21 cellular contexts compared by ENCODE assay signal in the genomic region with DNA sequence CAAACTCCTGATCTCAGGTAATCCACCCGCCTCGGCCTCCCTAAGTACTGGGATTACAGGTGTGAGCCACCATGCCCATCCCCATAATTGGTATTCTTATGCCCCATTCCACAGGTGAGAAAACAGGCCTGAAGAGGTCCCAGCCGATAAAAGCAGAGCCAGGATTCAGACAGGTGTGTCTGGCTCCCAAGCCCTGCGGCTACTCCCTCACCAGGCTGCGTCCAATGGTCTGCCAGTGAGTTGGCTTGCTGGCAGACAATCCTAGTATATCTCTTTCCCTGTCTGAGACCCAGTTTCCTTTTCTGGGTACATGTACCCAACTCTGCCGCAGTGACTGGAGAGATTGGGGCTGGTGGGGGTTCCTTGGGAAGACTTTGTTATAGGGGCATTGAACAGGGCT. TPM values are rescaled to one million over a fixed set of nuclear protein-coding genes. Genes with fewer than 3 reads are reported as not detected.
A peak's percentile ranks its signal among the peaks of the same experiment; 100 is the strongest.
DNase-seq lines count a peak whose midpoint lies in the region; ATAC-seq and TF ChIP-seq lines count a peak whose summit lies in the region.
"Had no signal": no experiment of that assay in that cellular context is flagged by ENCODE, and none has a peak within 500 bp of the region (broad histone marks: within the 10 kb centered on the region; RNA-seq: fewer than 3 reads in every experiment).

No MANE protein-coding gene starts in this region.

- no peaks in the 10 kb centered on the region for H3K36me3 ChIP-seq in BLaER1 treated with 17β-estradiol and CSF1 and Interleukin-3, amounts not matched to agents 10 nM and 100 nM
- H3K36me3 ChIP-seq: colonic mucosa, spleen had no signal

- peaks cover 14% of the 10 kb centered on the region for H3K4me1 Mint-ChIP-seq in CD4-positive, alpha-beta T cell (ENCODE audit: low read depth)
- no peaks in the 10 kb centered on the region for H3K4me1 Mint-ChIP-seq in activated T-helper 17 cell treated with anti-CD3 and anti-CD28 coated beads, Interleukin-2, amount 50 U/mL, for 72 hours
- H3K4me1 Mint-ChIP-seq in natural killer cell treated with Interleukin-12 subunit alpha and Interleukin-12 subunit beta and Interleukin-15 and Interleukin-18, amount 100 ng/mL, for 72 hours (ENCODE audit: low read depth in 2 of 2): peaks cover 0 to 5% of the 10 kb centered on the region in 2 donors

- H4K20me1 ChIP-seq in BLaER1 treated with 17β-estradiol and CSF1 and Interleukin-3, amounts not matched to agents 10 nM and 100 nM: no peaks in the 10 kb centered on the region

- ATAC-seq in CD4-positive, alpha-beta T cell (ENCODE audit: poor library complexity): no peak
- no peak for ATAC-seq in activated T-helper 17 cell treated with anti-CD3 and anti-CD28 coated beads, Interleukin-2, amount 50 U/mL, for 72 hours (replicated peaks)
- ATAC-seq in natural killer cell treated with Interleukin-12 subunit alpha and Interleukin-12 subunit beta and Interleukin-15 and Interleukin-18, amount 100 ng/mL, for 72 hours: no peak
- ATAC-seq: body of pancreas, left lobe of liver, SK-N-SH treated with all-trans-retinoic acid at 6 μM for 48 hours had no signal

- no peak for TF ChIP-seq CTCF in CD4-positive, alpha-beta T cell (IDR thresholded peaks at IDR 0.05)

- peak overlapping the region in 7 of 11 experiments; percentile 5 to 94 (median 66); a peak in 9 of 22 replicates for H3K4me2 ChIP-seq in BLaER1 treated with 17β-estradiol and CSF1 and Interleukin-3, amounts not matched to agents 10 nM and 100 nM

- peaks cover 0 to 41% (median 7%) of the 10 kb centered on the region in 11 experiments; a peak in 12 of 22 replicates for H3K27me3 ChIP-seq in BLaER1 treated with 17β-estradiol and CSF1 and Interleukin-3, amounts not matched to agents 10 nM and 100 nM
- H3K27me3 ChIP-seq in CD4-positive, alpha-beta T cell (ENCODE audit: control insufficient read depth, insufficient read depth, low read length): peaks cover 3% of the 10 kb centered on the region
- H3K27me3 ChIP-seq: body of pancreas, colonic mucosa had no signal

- H3K9me3 Mint-ChIP-seq in CD4-positive, alpha-beta T cell: no peaks in the 10 kb centered on the region
- no peaks in the 10 kb centered on the region for H3K9me3 Mint-ChIP-seq in activated T-helper 17 cell treated with anti-CD3 and anti-CD28 coated beads, Interleukin-2, amount 50 U/mL, for 72 hours
- no peaks in the 10 kb centered on the region for H3K9me3 Mint-ChIP-seq in natural killer cell treated with Interleukin-12 subunit alpha and Interleukin-12 subunit beta and Interleukin-15 and Interleukin-18, amount 100 ng/mL, for 72 hours
- H3K9me3 Mint-ChIP-seq: activated naive CD4-positive, alpha-beta T cell treated with anti-CD3 and anti-CD28 coated beads for 36 hours; endodermal cell had no signal

- H3K9ac ChIP-seq in BLaER1 treated with 17β-estradiol and CSF1 and Interleukin-3, amounts not matched to agents 10 nM and 100 nM: no peak overlapping the region

- no peaks in the 10 kb centered on the region for H3K36me3 Mint-ChIP-seq in CD4-positive, alpha-beta T cell (ENCODE audit: low read depth)
- no peaks in the 10 kb centered on the region for H3K36me3 Mint-ChIP-seq in activated T-helper 17 cell treated with anti-CD3 and anti-CD28 coated beads, Interleukin-2, amount 50 U/mL, for 72 hours (ENCODE audit: low read depth)
- H3K36me3 Mint-ChIP-seq in natural killer cell treated with Interleukin-12 subunit alpha and Interleukin-12 subunit beta and Interleukin-15 and Interleukin-18, amount 100 ng/mL, for 72 hours: no peaks in the 10 kb centered on the region

- H3K4me1 ChIP-seq in BLaER1 treated with 17β-estradiol and CSF1 and Interleukin-3, amounts not matched to agents 10 nM and 100 nM: peaks cover 10 to 57% (median 41%) of the 10 kb centered on the region in 10 experiments
- H3K4me1 ChIP-seq: colonic mucosa had no signal

- POLR2A ChIA-PET in CD4-positive, alpha-beta T cell (lab: Charles Lee): no interaction called here

- DNase-seq in CD4-positive, alpha-beta T cell: no peak
- no peak for DNase-seq in natural killer cell treated with Interleukin-12 subunit alpha and Interleukin-12 subunit beta and Interleukin-15 and Interleukin-18, amount 100 ng/mL, for 72 hours (ENCODE audit: low spot score)
- DNase-seq in GF-D8 (lab: John Stamatoyannopoulos, UW) (no peak), SKM-1 (lab: John Stamatoyannopoulos, UW; ENCODE audit: unreplicated experiment) (no peak), LoVo (ENCODE audit: low spot score) (no peak), hepatic stellate cell (ENCODE audit: low spot score) (no peak)
- DNase-seq: activated CD4-positive, alpha-beta T cell treated with anti-CD3 and anti-CD28 coated beads for 4 hours; activated CD8-positive, alpha-beta memory T cell treated with anti-CD3 and anti-CD28 coated beads, Interleukin-2, amount 50 U/mL, for 4 hours; activated naive CD4-positive, alpha-beta T cell treated with anti-CD3 and anti-CD28 coated beads for 36 hours; body of pancreas; colonic mucosa; HCEC 1CT; midbrain; NCI-H524 treated with DMSO at 0.1 percent for 48 hours; nucleus accumbens; spleen had no signal

- H3K4me3 Mint-ChIP-seq in CD4-positive, alpha-beta T cell: peak overlapping the region; percentile 76
- H3K4me3 Mint-ChIP-seq in activated T-helper 17 cell treated with anti-CD3 and anti-CD28 coated beads, Interleukin-2, amount 50 U/mL, for 72 hours: peak overlapping the region; percentile 65
- H3K4me3 Mint-ChIP-seq in natural killer cell treated with Interleukin-12 subunit alpha and Interleukin-12 subunit beta and Interleukin-15 and Interleukin-18, amount 100 ng/mL, for 72 hours: peak overlapping the region; percentile 42

- H3K27ac ChIP-seq in BLaER1 treated with 17β-estradiol and CSF1 and Interleukin-3, amounts not matched to agents 10 nM and 100 nM: no peak overlapping the region
- H3K27ac ChIP-seq in CD4-positive, alpha-beta T cell (ENCODE audit: low read depth, low read length): no peak overlapping the region
- H3K27ac ChIP-seq: colonic mucosa, spleen had no signal

- H3K4me3 ChIP-seq in BLaER1 treated with 17β-estradiol and CSF1 and Interleukin-3, amounts not matched to agents 10 nM and 100 nM: no peak overlapping the region
- H3K4me3 ChIP-seq: body of pancreas, colonic mucosa, spleen had no signal

- intact Hi-C loops in CD4-positive, alpha-beta T cell (cut with DNase I, micrococcal nuclease): loop anchor here in 1 of 2 experiments (5.0 to 10.0 kb wide), 3 partner anchors 198 to 1247 kb away; a partner anchor contains a TSS

- H3K27ac Mint-ChIP-seq in CD4-positive, alpha-beta T cell: no peak overlapping the region
- no peak overlapping the region for H3K27ac Mint-ChIP-seq in activated T-helper 17 cell treated with anti-CD3 and anti-CD28 coated beads, Interleukin-2, amount 50 U/mL, for 72 hours
- no peak overlapping the region for H3K27ac Mint-ChIP-seq in natural killer cell treated with Interleukin-12 subunit alpha and Interleukin-12 subunit beta and Interleukin-15 and Interleukin-18, amount 100 ng/mL, for 72 hours
- H3K27ac Mint-ChIP-seq: activated naive CD4-positive, alpha-beta T cell treated with anti-CD3 and anti-CD28 coated beads for 36 hours had no signal

- H3K27me3 Mint-ChIP-seq in CD4-positive, alpha-beta T cell: peaks cover 7% of the 10 kb centered on the region
- H3K27me3 Mint-ChIP-seq in activated T-helper 17 cell treated with anti-CD3 and anti-CD28 coated beads, Interleukin-2, amount 50 U/mL, for 72 hours: peaks cover 4% of the 10 kb centered on the region
- H3K27me3 Mint-ChIP-seq in natural killer cell treated with Interleukin-12 subunit alpha and Interleukin-12 subunit beta and Interleukin-15 and Interleukin-18, amount 100 ng/mL, for 72 hours: peaks cover 7 to 8% of the 10 kb centered on the region in 2 donors

- H3K9me3 ChIP-seq in BLaER1 treated with 17β-estradiol and CSF1 and Interleukin-3, amounts not matched to agents 10 nM and 100 nM (replicated peaks in 1 of 11): no peaks in the 10 kb centered on the region
- H3K9me3 ChIP-seq in CD4-positive, alpha-beta T cell (ENCODE audit: control insufficient read depth, low read length): no peaks in the 10 kb centered on the region
- H3K9me3 ChIP-seq: body of pancreas, colonic mucosa, spleen had no signal

- CTCF ChIA-PET in CD4-positive, alpha-beta T cell (lab: Charles Lee): no interaction called here

RNA-seq across cellular contexts. Expression of a gene that starts 1.9 kb away (rescaled TPM):
- total RNA-seq in CD4-positive, alpha-beta T cell: 1 to 10 TPM in 1 of 2 experiments, under 1 TPM in 1; 0.82 to 1.3 TPM
- 1 to 10 TPM in 1 of 2 donors, under 1 TPM in 1; 0.65 to 2.7 TPM for total RNA-seq in activated T-helper 17 cell treated with anti-CD3 and anti-CD28 coated beads, Interleukin-2, amount 50 U/mL, for 72 hours
- total RNA-seq in natural killer cell treated with Interleukin-12 subunit alpha and Interleukin-12 subunit beta and Interleukin-15 and Interleukin-18, amount 100 ng/mL, for 72 hours: under 1 TPM in 1 of 2 donors, not detected in 1; 0.10 TPM
